12 cellular contexts compared by ENCODE assay signal in the genomic region with DNA sequence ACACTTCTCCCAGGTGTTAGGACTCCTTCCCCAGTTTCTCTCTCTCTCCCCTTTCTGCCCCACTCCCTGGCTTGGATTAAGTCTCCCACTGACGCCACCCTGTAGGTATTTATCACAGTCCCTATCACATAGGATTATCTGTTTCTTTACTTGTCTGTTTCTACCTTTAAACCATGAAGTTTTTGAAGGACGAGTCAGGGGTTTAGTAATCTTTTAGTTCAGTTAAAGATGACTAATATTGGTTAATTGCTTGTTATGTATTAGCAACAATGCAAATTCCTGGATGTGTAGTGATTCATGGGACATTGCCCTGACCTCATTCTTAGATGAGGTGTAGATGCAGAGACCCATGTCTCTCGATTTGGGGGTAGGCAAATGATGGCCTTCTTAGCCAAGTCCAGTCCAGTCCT. TPM values are rescaled to one million over a fixed set of nuclear protein-coding genes. Genes with fewer than 3 reads are reported as not detected.
DNase-seq lines count a peak whose midpoint lies in the region; ATAC-seq and TF ChIP-seq lines count a peak whose summit lies in the region.
"Had no signal": no experiment of that assay in that cellular context is flagged by ENCODE, and none has a peak within 500 bp of the region (broad histone marks: within the 10 kb centered on the region; RNA-seq: fewer than 3 reads in every experiment).

No MANE protein-coding gene starts in this region.

- peak overlapping the region; percentile 100 for H3K27ac ChIP-seq in ACC112 (ENCODE audit: low read depth, low read length)
- peak overlapping the region; percentile 39 for H3K27ac ChIP-seq in mammary epithelial cell (ENCODE audit: insufficient read depth, low read depth, low read length)
- no peak overlapping the region for H3K27ac ChIP-seq in WERI-Rb-1
- H3K27ac ChIP-seq: BLaER1, spleen had no signal

- H3K9ac ChIP-seq in mammary epithelial cell (ENCODE audit: insufficient read depth, low read length) = peak overlapping the region; percentile 11
- H3K9ac ChIP-seq: BLaER1 had no signal

- peak overlapping the region; percentile 96 for H3K4me3 ChIP-seq in ACC112 (ENCODE audit: low read depth, low read length)
- H3K4me3 ChIP-seq in mammary epithelial cell (replicated peaks in 1 of 3; ENCODE audit: insufficient read depth in 1 of 3, low read depth in 2 of 3, low read length in 3 of 3) = no peak overlapping the region
- H3K4me3 ChIP-seq in WERI-Rb-1 (ENCODE audit: low read depth, low read length) = no peak overlapping the region
- H3K4me3 ChIP-seq: BLaER1, mucosa of descending colon, spleen had no signal

- peak; percentile 86 for DNase-seq in HS-5 (ENCODE audit: low read depth)
- peak; percentile 79 for DNase-seq in mammary epithelial cell
- peak; percentile 79 for DNase-seq in kidney glomerular epithelial cell (lab: John Stamatoyannopoulos, UW)
- no peak for DNase-seq in mesenteric fat pad (ENCODE audit: low spot score)
- DNase-seq in NCI-H1694 (lab: John Stamatoyannopoulos, UW) = no peak
- no peak for DNase-seq in WERI-Rb-1
- DNase-seq: KBM-7, mucosa of descending colon, spleen had no signal

- H4K20me1 ChIP-seq in mammary epithelial cell (ENCODE audit: insufficient read depth, low read length) = no peaks in the 10 kb centered on the region

- peak overlapping the region; percentile 22 for H3K4me2 ChIP-seq in mammary epithelial cell (ENCODE audit: insufficient read depth, low read depth, low read length)
- H3K4me2 ChIP-seq: BLaER1 had no signal

- H3K27me3 ChIP-seq in ACC112 (ENCODE audit: insufficient read depth, low read length) (no peaks in the 10 kb centered on the region), mammary epithelial cell (ENCODE audit: insufficient read depth, low read length) (no peaks in the 10 kb centered on the region), WERI-Rb-1 (ENCODE audit: insufficient read depth, low read depth, severe bottlenecking) (no peaks in the 10 kb centered on the region)
- H3K27me3 ChIP-seq: BLaER1 had no signal

- peaks cover 24% of the 10 kb centered on the region for H3K36me3 ChIP-seq in ACC112 (ENCODE audit: insufficient read depth, low read length)
- H3K36me3 ChIP-seq in mammary epithelial cell (ENCODE audit: insufficient read depth, low read length) = no peaks in the 10 kb centered on the region
- no peaks in the 10 kb centered on the region for H3K36me3 ChIP-seq in WERI-Rb-1
- H3K36me3 ChIP-seq: spleen had no signal

- peaks cover 61% of the 10 kb centered on the region for H3K4me1 ChIP-seq in ACC112 (ENCODE audit: control insufficient read depth, insufficient read depth, low read length, unreplicated experiment)
- H3K4me1 ChIP-seq in mammary epithelial cell (ENCODE audit: insufficient read depth, low read length) = peaks cover 50% of the 10 kb centered on the region

- H3K9me3 ChIP-seq in mammary epithelial cell (replicated peaks; ENCODE audit: insufficient read depth, low read length) (no peaks in the 10 kb centered on the region), WERI-Rb-1 (ENCODE audit: severe bottlenecking) (no peaks in the 10 kb centered on the region)
- H3K9me3 ChIP-seq: BLaER1, mucosa of descending colon, spleen had no signal

- no peak for ATAC-seq in HG03439 (IDR thresholded peaks at IDR 0.05; ENCODE audit: unreplicated experiment)

- no peak overlapping the region for H2AFZ ChIP-seq in ACC112 (ENCODE audit: low read length, unreplicated experiment)
- no peak overlapping the region for H2AFZ ChIP-seq in mammary epithelial cell (ENCODE audit: low read depth, low read length)

- no TSS peak for BruUV-seq in mammary epithelial cell (replicated peaks; lab: Mats Ljungman, UMichigan)

- TF ChIP-seq CTCF in mammary epithelial cell (conservative IDR thresholded peaks at IDR 0.05 in 1 of 2, IDR thresholded peaks at IDR 0.05 in 1 of 2; ENCODE audit: extremely low read depth in 1 of 2, insufficient read depth in 1 of 2, low read depth in 1 of 2, low read length in 2 of 2) = no peak
- no peak for TF ChIP-seq CTCF in WERI-Rb-1 (IDR thresholded peaks at IDR 0.05; ENCODE audit: low read depth, low read length)

- dilution Hi-C loops in mammary epithelial cell (cut with HindIII; ENCODE audit: low sequenced_read_pairs) = no loop called here

- intact Hi-C loops in mammary epithelial cell (cut with micrococcal nuclease) = loop anchor here (10.0 kb wide), 1 partner anchor 605 kb away; a partner anchor contains a TSS

- in situ Hi-C loops in mammary epithelial cell (cut with MboI; ENCODE audit: low sequenced_read_pairs in 2 of 2) = loop anchor here in 1 of 2 donors (10.0 kb wide), 1 partner anchor 155 kb away; a partner anchor contains a TSS

- peaks cover 100% of the 10 kb centered on the region for H3K79me2 ChIP-seq in ACC112 (ENCODE audit: control insufficient read depth, insufficient read depth, low read length, unreplicated experiment)
- H3K79me2 ChIP-seq in mammary epithelial cell (ENCODE audit: insufficient read depth, low read length) = peaks cover 85% of the 10 kb centered on the region

- CTCF ChIA-PET in mammary epithelial cell (lab: Charles Lee; ENCODE audit: low non-redundant PET) = no interaction called here

- 21% methylated on average over 3 of the region's 3 CpGs for WGBS in mammary epithelial cell (ENCODE audit: low coverage, missing lambda C conversion rate)

RNA-seq across cellular contexts. Expression of a gene that starts 6.4 kb away (rescaled TPM):
- 100 to 1,000 TPM; 131 to 164 TPM for total RNA-seq in mammary epithelial cell
- 69.5 TPM for polyA plus RNA-seq in mammary epithelial cell
- polyA minus RNA-seq in mammary epithelial cell = 137 TPM
- 370 TPM for total RNA-seq in mesenteric fat pad

Comparison
In these comparisons a context has a peak if more than half of its experiments do, and no peak if none do; other contexts are left out.
1. DNase-seq: peak in HS-5 (single experiment), mammary epithelial cell (single experiment) and kidney glomerular epithelial cell (single experiment); none in mesenteric fat pad (single experiment), NCI-H1694 (single experiment) and WERI-Rb-1 (single experiment).